Comparison of ENCODE assay signal across 30 cellular contexts in genomic region chr3:153176197-153176596, GRCh38.
"Had no signal": no experiment of that assay in that cellular context is flagged by ENCODE, and none has a peak within 500 bp of the region (broad histone marks: within the 10 kb centered on the region; RNA-seq: fewer than 3 reads in every experiment).

No MANE protein-coding gene starts in this region.

- DNase-seq: activated effector memory CD4-positive, alpha-beta T cell treated with anti-CD3 and anti-CD28 coated beads, Interleukin-2, amount 50 U/mL, for 16 hours; activated effector memory CD4-positive, alpha-beta T cell treated with Interleukin-2 at 50 U/mL for 16 hours; activated gamma-delta T cell; activated gamma-delta T cell treated with Interleukin-2 at 50 U/mL for 16 hours; activated naive CD4-positive, alpha-beta T cell; activated naive CD4-positive, alpha-beta T cell treated with anti-CD3 and anti-CD28 coated beads for 36 hours; activated naive CD4-positive, alpha-beta T cell treated with anti-CD3 and anti-CD28 coated beads, Interleukin-2, amount 10 ng/mL, durations not matched to agents 7 days and 5 days; activated naive CD4-positive, alpha-beta T cell treated with anti-CD3 and anti-CD28 coated beads, Interleukin-2, amount 50 U/mL, for 16 hours; activated naive CD4-positive, alpha-beta T cell treated with Interleukin-2 at 50 U/mL for 16 hours; activated naive CD8-positive, alpha-beta T cell treated with anti-CD3 and anti-CD28 coated beads for 36 hours; activated naive CD8-positive, alpha-beta T cell treated with anti-CD3 and anti-CD28 coated beads, Interleukin-2, amount 10 ng/mL, durations not matched to agents 7 days and 5 days; activated naive CD8-positive, alpha-beta T cell treated with anti-CD3 and anti-CD28 coated beads, Interleukin-2, amount 50 U/mL, for 24 hours; activated T-cell treated with anti-CD3 and anti-CD28 coated beads for 4 hours; activated T-cell treated with anti-CD3 and anti-CD28 coated beads, Interleukin-2, amount 50 U/mL, for 1 hour; activated T-cell treated with anti-CD3 and anti-CD28 coated beads, Interleukin-2, amount 50 U/mL, for 24 hours; activated T-cell treated with anti-CD3 and anti-CD28 coated beads, Interleukin-2, amount 50 U/mL, for 4 hours; activated T-cell treated with anti-CD3 and anti-CD28 coated beads, Interleukin-2, amount 50 U/mL, for 48 hours; activated T-cell treated with anti-CD3 and anti-CD28 coated beads, Interleukin-2, amount 50 U/mL, for 72 hours; adrenal gland; amniotic stem cell; amygdala; anterior cingulate cortex; aorta; body of pancreas; brain microvascular endothelial cell; caudate nucleus; central memory CD4-positive, alpha-beta T cell; cerebellar nuclear complex had no signal

- FAIRE-seq: astrocyte, bronchial epithelial cell had no signal
